2 cellular contexts compared by ENCODE assay signal in genomic region chr6:4179960-4180652, GRCh38.
TF ChIP-seq lines count a peak whose summit lies in the region.

No MANE protein-coding gene starts in this region.

TF ChIP-seq in H1, 55 proteins besides CTCF, POLR2A, EP300 and RAD21:
- TF ChIP-seq TBP (IDR thresholded peaks at IDR 0.05; ENCODE audit: low read depth, low read length) (no peak), FOSL1 (IDR thresholded peaks at IDR 0.05; ENCODE audit: insufficient read depth, low read depth, low read length) (no peak), GTF2F1 (IDR thresholded peaks at IDR 0.05; ENCODE audit: borderline replicate concordance, low read depth, low read length) (no peak), BCL11A (IDR thresholded peaks at IDR 0.05; ENCODE audit: low read depth in 2 of 2, low read length in 2 of 2) (no peak), ZNF274 (IDR thresholded peaks at IDR 0.05; ENCODE audit: borderline replicate concordance, extremely low read depth, low read length) (no peak), PHF8 (conservative IDR thresholded peaks at IDR 0.05; ENCODE audit: low read depth, low read length) (no peak), CREB1 (IDR thresholded peaks at IDR 0.05) (no peak), SP2 (IDR thresholded peaks at IDR 0.05; ENCODE audit: low read length) (no peak), RFX5 (IDR thresholded peaks at IDR 0.05; ENCODE audit: borderline replicate concordance, low read depth, low read length) (no peak), E2F6 (IDR thresholded peaks at IDR 0.05) (no peak), NANOG (IDR thresholded peaks at IDR 0.05; ENCODE audit: insufficient read depth, low read depth, low read length, poor library complexity, severe bottlenecking) (no peak), POU5F1 (IDR thresholded peaks at IDR 0.05; ENCODE audit: low read depth, low read length) (no peak), EGR1 (IDR thresholded peaks at IDR 0.05; ENCODE audit: borderline replicate concordance, low read depth, low read length) (no peak), SUZ12 (IDR thresholded peaks at IDR 0.05; ENCODE audit: low read length) (no peak), TCF12 (IDR thresholded peaks at IDR 0.05; ENCODE audit: low read depth, low read length) (no peak), SIX5 (IDR thresholded peaks at IDR 0.05; ENCODE audit: low read depth, low read length) (no peak)
- TF ChIP-seq, protein P1, sequence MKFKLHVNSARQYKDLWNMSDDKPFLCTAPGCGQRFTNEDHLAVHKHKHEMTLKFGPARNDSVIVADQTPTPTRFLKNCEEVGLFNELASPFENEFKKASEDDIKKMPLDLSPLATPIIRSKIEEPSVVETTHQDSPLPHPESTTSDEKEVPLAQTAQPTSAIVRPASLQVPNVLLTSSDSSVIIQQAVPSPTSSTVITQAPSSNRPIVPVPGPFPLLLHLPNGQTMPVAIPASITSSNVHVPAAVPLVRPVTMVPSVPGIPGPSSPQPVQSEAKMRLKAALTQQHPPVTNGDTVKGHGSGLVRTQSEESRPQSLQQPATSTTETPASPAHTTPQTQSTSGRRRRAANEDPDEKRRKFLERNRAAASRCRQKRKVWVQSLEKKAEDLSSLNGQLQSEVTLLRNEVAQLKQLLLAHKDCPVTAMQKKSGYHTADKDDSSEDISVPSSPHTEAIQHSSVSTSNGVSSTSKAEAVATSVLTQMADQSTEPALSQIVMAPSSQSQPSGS (IDR thresholded peaks at IDR 0.05; ENCODE audit: low read length) = no peak

TF ChIP-seq in WTC11, 78 proteins besides CTCF, POLR2A, EP300 and RAD21:
- TF ChIP-seq PREB (CRISPR knock-in tag; IDR thresholded peaks at IDR 0.05; ENCODE audit: borderline replicate concordance) (no peak), SMAD4 (CRISPR knock-in tag; IDR thresholded peaks at IDR 0.05) (no peak), JAZF1 (CRISPR knock-in tag; IDR thresholded peaks at IDR 0.05) (no peak), HMGA2 (CRISPR knock-in tag; IDR thresholded peaks at IDR 0.05) (no peak), NR2C2 (CRISPR knock-in tag; IDR thresholded peaks at IDR 0.05) (no peak), ZNF219 (CRISPR knock-in tag; IDR thresholded peaks at IDR 0.05; ENCODE audit: borderline replicate concordance) (no peak), FOXK1 (CRISPR knock-in tag; IDR thresholded peaks at IDR 0.05) (no peak)
- TF ChIP-seq, protein P2, sequence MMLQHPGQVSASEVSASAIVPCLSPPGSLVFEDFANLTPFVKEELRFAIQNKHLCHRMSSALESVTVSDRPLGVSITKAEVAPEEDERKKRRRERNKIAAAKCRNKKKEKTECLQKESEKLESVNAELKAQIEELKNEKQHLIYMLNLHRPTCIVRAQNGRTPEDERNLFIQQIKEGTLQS (CRISPR knock-in tag; conservative IDR thresholded peaks at IDR 0.05) = no peak
